In genomic region chr21:38798481-38798882, GRCh38 we compare ENCODE assay signal across 1 cellular context.
TF ChIP-seq lines count a peak whose summit lies in the region.

No MANE protein-coding gene starts in this region.

TF ChIP-seq in K562, 482 proteins besides CTCF, POLR2A, EP300 and RAD21 (continued from another document and continues in another):
- TF ChIP-seq ELK3 (CRISPR knock-in tag; IDR thresholded peaks at IDR 0.05) (no peak), TFAM (CRISPR knock-in tag; conservative IDR thresholded peaks at IDR 0.05) (no peak), ZNF707 (CRISPR knock-in tag; conservative IDR thresholded peaks at IDR 0.05) (no peak), ZBTB12 (CRISPR knock-in tag; IDR thresholded peaks at IDR 0.05) (no peak), SMARCA5 (IDR thresholded peaks at IDR 0.05) (no peak), ZEB2 (IDR thresholded peaks at IDR 0.05) (peak; percentile 49; the same call in 1 of the 2 replicates), ZC3H11A (IDR thresholded peaks at IDR 0.05; ENCODE audit: low read depth, low read length) (no peak), TSC22D4 (tag; IDR thresholded peaks at IDR 0.05) (no peak), PCBP1 (IDR thresholded peaks at IDR 0.05; ENCODE audit: low read depth, low read length, poor library complexity, severe bottlenecking) (no peak), TCF7L2 (IDR thresholded peaks at IDR 0.05; ENCODE audit: low read depth, low read length) (no peak), E2F8 (IDR thresholded peaks at IDR 0.05; ENCODE audit: low read depth, partially characterized antibody) (no peak), MCM7 (IDR thresholded peaks at IDR 0.05) (no peak), FOS (IDR thresholded peaks at IDR 0.05; ENCODE audit: extremely low read depth, insufficient read length) (peak; percentile 25), NKRF (IDR thresholded peaks at IDR 0.05; ENCODE audit: borderline replicate concordance) (no peak), UBTF (IDR thresholded peaks at IDR 0.05; ENCODE audit: borderline replicate concordance in 1 of 2, low read depth in 2 of 2, low read length in 2 of 2) (no peak), SMARCB1 (IDR thresholded peaks at IDR 0.05; ENCODE audit: insufficient read length, low read depth) (peak; percentile 72), HDAC8 (tag; IDR thresholded peaks at IDR 0.05) (no peak), ZNF121 (CRISPR knock-in tag; conservative IDR thresholded peaks at IDR 0.05) (no peak), ARNT (IDR thresholded peaks at IDR 0.05) (peak in 1 of 2 experiments; percentile 37; a peak in 1 of 4 replicates), SMAD4 (CRISPR knock-in tag; conservative IDR thresholded peaks at IDR 0.05) (peak; percentile 16; the same call in 1 of the 2 replicates), KLF16 (IDR thresholded peaks at IDR 0.05) (0 out of 2 replicates have a peak, but pooled peaks have one; percentile 34), RBBP5 (IDR thresholded peaks at IDR 0.05; ENCODE audit: borderline replicate concordance, insufficient read depth, low read length, poor library complexity, severe bottlenecking) (peak; percentile 30), ZNF76 (CRISPR knock-in tag; IDR thresholded peaks at IDR 0.05; ENCODE audit: borderline replicate concordance) (no peak), SAP30 (IDR thresholded peaks at IDR 0.05; ENCODE audit: borderline replicate concordance, insufficient read depth, low read depth, low read length, poor library complexity, severe bottlenecking) (no peak), DPF2 (IDR thresholded peaks at IDR 0.05) (peak; percentile 85; the same call in 1 of the 2 replicates), BRCA1 (IDR thresholded peaks at IDR 0.05) (no peak), BRCA1 (CRISPR knock-in tag; IDR thresholded peaks at IDR 0.05) (no peak), CBX3 (IDR thresholded peaks at IDR 0.05; ENCODE audit: borderline replicate concordance in 1 of 2, low read length in 2 of 2) (peak in 1 of 2 experiments; percentile 15; a peak in 1 of 3 replicates), SAFB2 (IDR thresholded peaks at IDR 0.05; ENCODE audit: borderline replicate concordance, low read depth, low read length, severe bottlenecking) (no peak), ZNF174 (CRISPR knock-in tag; IDR thresholded peaks at IDR 0.05) (no peak), GTF2A2 (tag; IDR thresholded peaks at IDR 0.05) (no peak), RBM17 (IDR thresholded peaks at IDR 0.05; ENCODE audit: borderline replicate concordance, low read depth, low read length) (no peak), OTX1 (CRISPR knock-in tag; IDR thresholded peaks at IDR 0.05) (no peak), XRCC5 (IDR thresholded peaks at IDR 0.05; ENCODE audit: low read depth, low read length) (peak; percentile 47; the same call in 1 of the 2 replicates), ZNF24 (IDR thresholded peaks at IDR 0.05) (no peak), ZNF316 (IDR thresholded peaks at IDR 0.05) (no peak), MYC (IDR thresholded peaks at IDR 0.05; ENCODE audit: low read depth, low read length) (peak; percentile 37; the same call in 1 of the 2 replicates), MYC (CRISPR knock-in tag; IDR thresholded peaks at IDR 0.05; ENCODE audit: borderline replicate concordance, low read depth) (no peak), THRA (IDR thresholded peaks at IDR 0.05) (no peak), ZNF165 (CRISPR knock-in tag; IDR thresholded peaks at IDR 0.05; ENCODE audit: borderline replicate concordance) (no peak), ZNF717 (CRISPR knock-in tag; IDR thresholded peaks at IDR 0.05) (no peak), SOX6 (IDR thresholded peaks at IDR 0.05) (peak; percentile 51), FOXK2 (conservative IDR thresholded peaks at IDR 0.05 in 1 of 2, IDR thresholded peaks at IDR 0.05 in 1 of 2; ENCODE audit: low read depth in 2 of 2) (no peak), PHTF2 (CRISPR knock-in tag; IDR thresholded peaks at IDR 0.05) (no peak), CEBPZ (IDR thresholded peaks at IDR 0.05; ENCODE audit: borderline replicate concordance, low read depth, low read length) (no peak), ZFP36 (IDR thresholded peaks at IDR 0.05; ENCODE audit: low read depth, low read length, partially characterized antibody) (no peak), ZNF830 (CRISPR knock-in tag; IDR thresholded peaks at IDR 0.05) (no peak), ZNF592 (IDR thresholded peaks at IDR 0.05) (peak; percentile 65), SRF (CRISPR knock-in tag; IDR thresholded peaks at IDR 0.05) (peak in 1 of 2 experiments; percentile 13; a peak in 1 of 4 replicates), SRSF9 (IDR thresholded peaks at IDR 0.05; ENCODE audit: borderline replicate concordance, low read depth, low read length) (no peak), JUNB (CRISPR knock-in tag; conservative IDR thresholded peaks at IDR 0.05) (no peak), PHB2 (IDR thresholded peaks at IDR 0.05; ENCODE audit: low read depth) (no peak)
